In genomic region chr6:132651062-132651461, GRCh38 we compare ENCODE assay signal across 20 cellular contexts. TPM values are rescaled to one million over a fixed set of nuclear protein-coding genes. Genes with fewer than 3 reads are reported as not detected.
A peak's percentile ranks its signal among the peaks of the same experiment; 100 is the strongest.
DNase-seq lines count a peak whose midpoint lies in the region; ATAC-seq and TF ChIP-seq lines count a peak whose summit lies in the region.
"Had no signal": no experiment of that assay in that cellular context is flagged by ENCODE, and none has a peak within 500 bp of the region (broad histone marks: within the 10 kb centered on the region; RNA-seq: fewer than 3 reads in every experiment).

No MANE protein-coding gene starts in this region.

- peak; percentile 49 for ATAC-seq in GM18499 (IDR thresholded peaks at IDR 0.05; ENCODE audit: insufficient read depth, unreplicated experiment)
- ATAC-seq in GM21423 (IDR thresholded peaks at IDR 0.05; ENCODE audit: unreplicated experiment), result peak; percentile 42
- ATAC-seq in HG03354 (IDR thresholded peaks at IDR 0.05; ENCODE audit: poor library complexity, severe bottlenecking, unreplicated experiment), result peak; percentile 35
- ATAC-seq in gastroesophageal sphincter, result peak; percentile 39
- ATAC-seq in natural killer cell treated with Interleukin-12 subunit alpha and Interleukin-12 subunit beta and Interleukin-15 and Interleukin-18, amount 100 ng/mL, for 72 hours, result no peak
- ATAC-seq: psoas muscle had no signal

- no peak overlapping the region for H3K4me3 Mint-ChIP-seq in HFFc6
- no peak overlapping the region for H3K4me3 Mint-ChIP-seq in natural killer cell treated with Interleukin-12 subunit alpha and Interleukin-12 subunit beta and Interleukin-15 and Interleukin-18, amount 100 ng/mL, for 72 hours
- H3K4me3 Mint-ChIP-seq: activated T-cell treated with anti-CD3 and anti-CD28 coated beads, Interleukin-2, amount 50 U/mL, for 24 hours had no signal

- 69 to 82% methylated on average over 3 of the region's 3 CpGs for WGBS in gastroesophageal sphincter (ENCODE audit: low coverage in 1 of 2), 2 donors

- no peak overlapping the region for H3K4me3 ChIP-seq in gastroesophageal sphincter
- H3K4me3 ChIP-seq in breast epithelium, result no peak overlapping the region
- H3K4me3 ChIP-seq: psoas muscle, thoracic aorta had no signal

- H3K27ac ChIP-seq in gastroesophageal sphincter (no peak overlapping the region), breast epithelium (no peak overlapping the region)
- H3K27ac ChIP-seq: psoas muscle, thoracic aorta had no signal

- H3K4me1 ChIP-seq in gastroesophageal sphincter (peaks cover 0 to 9% (median 0%) of the 10 kb centered on the region in 3 donors), breast epithelium (no peaks in the 10 kb centered on the region)
- H3K4me1 ChIP-seq: psoas muscle had no signal

- H3K9me3 Mint-ChIP-seq in HFFc6, result no peaks in the 10 kb centered on the region
- no peaks in the 10 kb centered on the region for H3K9me3 Mint-ChIP-seq in natural killer cell treated with Interleukin-12 subunit alpha and Interleukin-12 subunit beta and Interleukin-15 and Interleukin-18, amount 100 ng/mL, for 72 hours
- H3K9me3 Mint-ChIP-seq: activated T-cell treated with anti-CD3 and anti-CD28 coated beads, Interleukin-2, amount 50 U/mL, for 24 hours had no signal

- H3K9me3 ChIP-seq in gastroesophageal sphincter (no peaks in the 10 kb centered on the region), breast epithelium (no peaks in the 10 kb centered on the region)
- H3K9me3 ChIP-seq: psoas muscle, thoracic aorta had no signal

- TF ChIP-seq POLR2A in gastroesophageal sphincter (IDR thresholded peaks at IDR 0.05) (no peak), breast epithelium (IDR thresholded peaks at IDR 0.05) (no peak)

- no peak for TF ChIP-seq CTCF in gastroesophageal sphincter (IDR thresholded peaks at IDR 0.05)
- no peak for TF ChIP-seq CTCF in breast epithelium (IDR thresholded peaks at IDR 0.05)
- no peak for TF ChIP-seq CTCF in HFFc6 (IDR thresholded peaks at IDR 0.05)

- TF ChIP-seq EP300 in gastroesophageal sphincter (IDR thresholded peaks at IDR 0.05), result no peak

- no peak overlapping the region for H3K27ac Mint-ChIP-seq in HFFc6
- H3K27ac Mint-ChIP-seq in natural killer cell treated with Interleukin-12 subunit alpha and Interleukin-12 subunit beta and Interleukin-15 and Interleukin-18, amount 100 ng/mL, for 72 hours, result no peak overlapping the region
- H3K27ac Mint-ChIP-seq: activated T-cell treated with anti-CD3 and anti-CD28 coated beads, Interleukin-2, amount 50 U/mL, for 24 hours had no signal

- H3K36me3 ChIP-seq in gastroesophageal sphincter (no peaks in the 10 kb centered on the region), breast epithelium (no peaks in the 10 kb centered on the region)
- H3K36me3 ChIP-seq: thoracic aorta had no signal

- no peaks in the 10 kb centered on the region for H3K4me1 Mint-ChIP-seq in HFFc6 (ENCODE audit: low read depth)
- H3K4me1 Mint-ChIP-seq in natural killer cell treated with Interleukin-12 subunit alpha and Interleukin-12 subunit beta and Interleukin-15 and Interleukin-18, amount 100 ng/mL, for 72 hours (ENCODE audit: low read depth in 2 of 2), result peaks cover 6 to 9% of the 10 kb centered on the region in 2 donors

- no peaks in the 10 kb centered on the region for H3K36me3 Mint-ChIP-seq in HFFc6 (ENCODE audit: low read depth)
- no peaks in the 10 kb centered on the region for H3K36me3 Mint-ChIP-seq in natural killer cell treated with Interleukin-12 subunit alpha and Interleukin-12 subunit beta and Interleukin-15 and Interleukin-18, amount 100 ng/mL, for 72 hours

- intact Hi-C loops in breast epithelium (cut with DNase I; ENCODE audit: low total_unique reads), result no loop called here

- H3K27me3 Mint-ChIP-seq in HFFc6 (ENCODE audit: insufficient read depth), result peaks cover 14% of the 10 kb centered on the region; the same call in 1 of the 2 replicates
- peaks cover 3 to 7% of the 10 kb centered on the region in 2 donors for H3K27me3 Mint-ChIP-seq in natural killer cell treated with Interleukin-12 subunit alpha and Interleukin-12 subunit beta and Interleukin-15 and Interleukin-18, amount 100 ng/mL, for 72 hours

- H3K27me3 ChIP-seq in gastroesophageal sphincter (no peaks in the 10 kb centered on the region), breast epithelium (no peaks in the 10 kb centered on the region)

- DNase-seq in NCI-H526 (lab: John Stamatoyannopoulos, UW), result no peak
- no peak for DNase-seq in breast epithelium (ENCODE audit: low spot score in 2 of 2)
- no peak for DNase-seq in HFFc6
- no peak for DNase-seq in natural killer cell treated with Interleukin-12 subunit alpha and Interleukin-12 subunit beta and Interleukin-15 and Interleukin-18, amount 100 ng/mL, for 72 hours (ENCODE audit: low spot score)
- DNase-seq: ACHN; activated T-cell treated with anti-CD3 and anti-CD28 coated beads, Interleukin-2, amount 50 U/mL, for 24 hours; head of caudate nucleus; NCI-H1092 treated with DMSO at 0.1 percent for 48 hours; NCI-H2227 treated with DMSO at 0.1 percent for 48 hours; psoas muscle had no signal

RNA-seq across cellular contexts. Expression of gene TAAR1, which starts 7.9 kb away (rescaled TPM):
- total RNA-seq in gastroesophageal sphincter (not detected), breast epithelium (not detected)
- total RNA-seq in HFFc6 (2021; fragmentation: NEBNext Ultra II Directional; extraction: Animal tissue kit (Norgen Biotek cat#: 25700)), result not detected
- not detected for total RNA-seq in natural killer cell treated with Interleukin-12 subunit alpha and Interleukin-12 subunit beta and Interleukin-15 and Interleukin-18, amount 100 ng/mL, for 72 hours
- total RNA-seq: endothelial cell of umbilical vein; H4; kidney epithelial cell; myocyte; psoas muscle; T-helper 1 cell treated with Interleukin-12 subunit alpha and Interleukin-12 subunit beta and Interleukin-4 antibody, amounts not matched to agents 30 ng/mL and 1 ng/mL, for 36 hours; thoracic aorta had no signal

RNA-seq across cellular contexts. Expression of gene TAAR2, which starts 27.0 kb away (rescaled TPM):
- not detected for total RNA-seq in gastroesophageal sphincter
- not detected for total RNA-seq in breast epithelium
- total RNA-seq in HFFc6 (2021; fragmentation: NEBNext Ultra II Directional; extraction: Animal tissue kit (Norgen Biotek cat#: 25700)), result not detected
- total RNA-seq in natural killer cell treated with Interleukin-12 subunit alpha and Interleukin-12 subunit beta and Interleukin-15 and Interleukin-18, amount 100 ng/mL, for 72 hours, result not detected
- total RNA-seq: endothelial cell of umbilical vein; H4; kidney epithelial cell; myocyte; psoas muscle; T-helper 1 cell treated with Interleukin-12 subunit alpha and Interleukin-12 subunit beta and Interleukin-4 antibody, amounts not matched to agents 30 ng/mL and 1 ng/mL, for 36 hours; thoracic aorta had no signal

Comparison
In these comparisons a context has a peak if more than half of its experiments do, and no peak if none do; other contexts are left out.
1. ATAC-seq: peak in GM18499 (single experiment), GM21423 (single experiment), HG03354 (single experiment) and gastroesophageal sphincter (single experiment); none in natural killer cell treated with Interleukin-12 subunit alpha and Interleukin-12 subunit beta and Interleukin-15 and Interleukin-18, amount 100 ng/mL, for 72 hours (0 of 2).